In the genomic region with DNA sequence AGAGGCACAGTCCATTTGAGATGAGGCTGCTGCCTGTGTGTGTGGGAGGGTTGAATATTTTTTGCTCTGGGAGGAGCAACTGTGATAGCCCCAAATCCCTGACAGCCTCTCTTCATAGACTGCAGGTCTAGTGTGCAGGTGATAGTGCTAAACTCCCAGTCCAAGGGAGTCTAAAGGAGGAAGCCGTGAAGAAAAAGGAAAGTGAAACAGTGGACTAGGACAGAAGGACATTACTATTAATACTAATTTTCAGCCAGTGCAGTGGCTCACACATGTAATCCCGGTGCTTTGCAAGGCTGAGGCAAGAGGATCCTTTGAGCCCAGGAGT, we compare ENCODE assay signal across 10 cellular contexts.
DNase-seq lines count a peak whose midpoint lies in the region; ATAC-seq and TF ChIP-seq lines count a peak whose summit lies in the region.
"Had no signal": no experiment of that assay in that cellular context is flagged by ENCODE, and none has a peak within 500 bp of the region (broad histone marks: within the 10 kb centered on the region; RNA-seq: fewer than 3 reads in every experiment).

No MANE protein-coding gene starts in this region.

- no peak overlapping the region for H3K27ac ChIP-seq in neural progenitor cell

- no peak overlapping the region for H3K4me3 ChIP-seq in neural progenitor cell

- H3K9ac ChIP-seq in neural progenitor cell: no peak overlapping the region

- no peaks in the 10 kb centered on the region for H3K36me3 ChIP-seq in neural progenitor cell
- H3K36me3 ChIP-seq: tibial nerve had no signal

- peak overlapping the region in 3 of 5 experiments; percentile 60 to 72 (median 68) for H3K4me3 Mint-ChIP-seq in brain
- no peak overlapping the region for H3K4me3 Mint-ChIP-seq in neural progenitor cell
- H3K4me3 Mint-ChIP-seq in T-helper 17 cell: no peak overlapping the region
- H3K4me3 Mint-ChIP-seq: T-helper 1 cell treated with Interleukin-12 subunit alpha and Interleukin-12 subunit beta and Interleukin-4 antibody, amounts not matched to agents 30 μg/mL and 1 μg/mL, for 36 hours had no signal

- H3K9me3 ChIP-seq in neural progenitor cell (ENCODE audit: low read depth): no peaks in the 10 kb centered on the region
- H3K9me3 ChIP-seq in T-helper 17 cell (ENCODE audit: control insufficient read depth, low read length, poor library complexity, severe bottlenecking): no peaks in the 10 kb centered on the region
- H3K9me3 ChIP-seq: tibial nerve had no signal

- peaks cover 50% of the 10 kb centered on the region for H3K4me1 Mint-ChIP-seq in brain
- peaks cover 17% of the 10 kb centered on the region for H3K4me1 Mint-ChIP-seq in neural progenitor cell
- H3K4me1 Mint-ChIP-seq in T-helper 17 cell: peaks cover 2% of the 10 kb centered on the region

- peaks cover 9% of the 10 kb centered on the region for H3K4me1 ChIP-seq in neural progenitor cell

- no peaks in the 10 kb centered on the region for H3K27me3 ChIP-seq in neural progenitor cell
- H3K27me3 ChIP-seq: tibial nerve had no signal

- H3K9me3 Mint-ChIP-seq in brain (peaks cover 0 to 3% (median 3%) of the 10 kb centered on the region in 5 experiments), neural progenitor cell (peaks cover 4% of the 10 kb centered on the region)

- H3K27me3 Mint-ChIP-seq in brain (no peaks in the 10 kb centered on the region), neural progenitor cell (ENCODE audit: insufficient read depth, low read depth) (peaks cover 2% of the 10 kb centered on the region), T-helper 17 cell (peaks cover 13% of the 10 kb centered on the region)

- H3K4me2 ChIP-seq in neural progenitor cell: no peak overlapping the region

- H3F3A ChIP-seq in neural progenitor cell (ENCODE audit: low read depth): no peaks in the 10 kb centered on the region

- no peaks in the 10 kb centered on the region for H3K79me2 ChIP-seq in neural progenitor cell (ENCODE audit: low read depth)

- peak overlapping the region; percentile 74 for H2AFZ ChIP-seq in neural progenitor cell (replicated peaks)

- no peak for DNase-seq in neural progenitor cell (ENCODE audit: low spot score)
- DNase-seq in T-helper 17 cell: no peak
- DNase-seq in T1000 (lab: John Stamatoyannopoulos, UW): no peak
- DNase-seq in medulla oblongata (ENCODE audit: extremely low spot score): no peak

- peak; percentile 63 for ATAC-seq in GM18498 (IDR thresholded peaks at IDR 0.05; ENCODE audit: unreplicated experiment)
- peak; percentile 64 for ATAC-seq in HG02884 (IDR thresholded peaks at IDR 0.05; ENCODE audit: unreplicated experiment)
- no peak for ATAC-seq in T-helper 17 cell
- no peak for ATAC-seq in HG03025 (IDR thresholded peaks at IDR 0.05; ENCODE audit: low FRiP score, unreplicated experiment)

- TF ChIP-seq CTCF in brain (conservative IDR thresholded peaks at IDR 0.05) (no peak), neural progenitor cell (IDR thresholded peaks at IDR 0.05) (no peak)

- H4K20me1 ChIP-seq in neural progenitor cell (ENCODE audit: low read depth): no peaks in the 10 kb centered on the region

- H3K27ac Mint-ChIP-seq in brain (peak overlapping the region in 4 of 5 experiments; percentile 35 to 67 (median 45)), neural progenitor cell (peak overlapping the region; percentile 90), T-helper 17 cell (no peak overlapping the region)
- H3K27ac Mint-ChIP-seq: T-helper 1 cell treated with Interleukin-12 subunit alpha and Interleukin-12 subunit beta and Interleukin-4 antibody, amounts not matched to agents 30 μg/mL and 1 μg/mL, for 36 hours had no signal

- H3K36me3 Mint-ChIP-seq in brain (no peaks in the 10 kb centered on the region), neural progenitor cell (no peaks in the 10 kb centered on the region), T-helper 17 cell (ENCODE audit: low read depth) (no peaks in the 10 kb centered on the region)

Comparison
In these comparisons a context has a peak if more than half of its experiments do, and no peak if none do; other contexts are left out.
1. ATAC-seq: peak in GM18498 (single experiment) and HG02884 (single experiment); none in T-helper 17 cell (single experiment) and HG03025 (single experiment).
2. H3K4me3 Mint-ChIP-seq: peak in brain (3 of 5); none in neural progenitor cell (single experiment) and T-helper 17 cell (single experiment).